ENCODE assay signal across 8 cellular contexts in genomic region chr13:110715395-110716234, GRCh38. TPM values are rescaled to one million over a fixed set of nuclear protein-coding genes. Genes with fewer than 3 reads are reported as not detected.
DNase-seq lines count a peak whose midpoint lies in the region; ATAC-seq and TF ChIP-seq lines count a peak whose summit lies in the region.

No MANE protein-coding gene starts in this region.

- DNase-seq in CD4-positive, alpha-beta T cell, result peak; percentile 88 to 98 (median 94)
- peak; percentile 100 for DNase-seq in NCI-H774 (lab: John Stamatoyannopoulos, UW)
- DNase-seq in activated CD4-positive, alpha-beta memory T cell treated with anti-CD3 and anti-CD28 coated beads for 36 hours, result peak; percentile 97
- peak; percentile 99 to 100 for DNase-seq in dermis microvascular lymphatic vessel endothelial cell (ENCODE audit: low read depth in 2 of 2)
- peak; percentile 94 for DNase-seq in stimulated activated CD4-positive, alpha-beta T cell treated with anti-CD3 and anti-CD28 coated beads, Interleukin-4, amount 100 ng/mL, for 1 hour

- no peaks in the 10 kb centered on the region for H3K9me3 Mint-ChIP-seq in CD4-positive, alpha-beta T cell
- no peaks in the 10 kb centered on the region for H3K9me3 Mint-ChIP-seq in activated CD4-positive, alpha-beta memory T cell treated with anti-CD3 and anti-CD28 coated beads for 36 hours

- H3K4me1 ChIP-seq in liver (ENCODE audit: control insufficient read depth in 4 of 4, insufficient read depth in 4 of 4, low read length in 3 of 4), result peaks cover 2 to 34% (median 14%) of the 10 kb centered on the region in 4 donors

- H3K9ac ChIP-seq in liver (ENCODE audit: low read depth in 1 of 2, low read length in 2 of 2), result peak overlapping the region; percentile 53 to 85

- peaks cover 4% of the 10 kb centered on the region for H3K27me3 Mint-ChIP-seq in CD4-positive, alpha-beta T cell
- no peaks in the 10 kb centered on the region for H3K27me3 Mint-ChIP-seq in activated CD4-positive, alpha-beta memory T cell treated with anti-CD3 and anti-CD28 coated beads for 36 hours

- POLR2A ChIA-PET in CD4-positive, alpha-beta T cell (lab: Charles Lee), result interaction anchor here (0.6 to 2.5 kb wide), 31 partner anchors 8 to 938 kb away, joined by 3 to 55 read pairs (median 5); partner anchors contain the start of genes ANKRD10, CARS2, IRS2 and NAXD
- POLR2A ChIA-PET in activated CD4-positive, alpha-beta memory T cell treated with anti-CD3 and anti-CD28 coated beads for 36 hours (lab: Charles Lee), result interaction anchor here (0.6 to 2.2 kb wide), 10 partner anchors 10 to 1183 kb away, joined by 3 to 9 read pairs (median 4); partner anchors contain the start of genes ANKRD10, CARS2 and NAXD

- intact Hi-C loops in CD4-positive, alpha-beta T cell (cut with DNase I, micrococcal nuclease), result loop anchor here (1.0 to 10.0 kb wide), 6 partner anchors 9 to 931 kb away; partner anchors contain the start of genes CARS2 (in 1 of the 2), IRS2 (in 1 of the 2) and NAXD (in 1 of the 2)
- intact Hi-C loops in activated CD4-positive, alpha-beta memory T cell treated with anti-CD3 and anti-CD28 coated beads for 36 hours (cut with micrococcal nuclease), result loop anchor here (1.0 to 10.0 kb wide), 7 partner anchors 9 to 929 kb away; partner anchors contain the start of genes ANKRD10, CARS2, IRS2 and NAXD

- H3K27ac ChIP-seq in CD4-positive, alpha-beta T cell (ENCODE audit: low read depth, low read length), result peak overlapping the region; percentile 89
- H3K27ac ChIP-seq in liver (ENCODE audit: low read depth in 1 of 2, low read length in 2 of 2), result peak overlapping the region; percentile 100

- no peaks in the 10 kb centered on the region for H3K27me3 ChIP-seq in CD4-positive, alpha-beta T cell (ENCODE audit: control insufficient read depth, insufficient read depth, low read length)
- H3K27me3 ChIP-seq in liver (ENCODE audit: control insufficient read depth in 4 of 4, insufficient read depth in 4 of 4, low read length in 3 of 4), result no peaks in the 10 kb centered on the region

- peaks cover 0 to 7% (median 6%) of the 10 kb centered on the region in 4 donors for H3K36me3 ChIP-seq in liver (ENCODE audit: control insufficient read depth in 4 of 4, insufficient read depth in 3 of 4, low read depth in 1 of 4, low read length in 3 of 4)

- peak overlapping the region; percentile 94 for H3K27ac Mint-ChIP-seq in CD4-positive, alpha-beta T cell
- H3K27ac Mint-ChIP-seq in activated CD4-positive, alpha-beta memory T cell treated with anti-CD3 and anti-CD28 coated beads for 36 hours, result peak overlapping the region; percentile 98

- peak; percentile 57 for ATAC-seq in CD4-positive, alpha-beta T cell (ENCODE audit: poor library complexity)
- peak; percentile 58 for ATAC-seq in GM19452 (IDR thresholded peaks at IDR 0.05; ENCODE audit: unreplicated experiment)
- ATAC-seq in HG03575 (IDR thresholded peaks at IDR 0.05; ENCODE audit: extremely low read depth, insufficient number of reproducible peaks, low FRiP score, unreplicated experiment), result peak; percentile 50

- H3K4me1 Mint-ChIP-seq in CD4-positive, alpha-beta T cell (ENCODE audit: low read depth), result peaks cover 41% of the 10 kb centered on the region
- H3K4me1 Mint-ChIP-seq in activated CD4-positive, alpha-beta memory T cell treated with anti-CD3 and anti-CD28 coated beads for 36 hours (ENCODE audit: low read depth), result peaks cover 33% of the 10 kb centered on the region

- peak overlapping the region; percentile 98 for H3K4me3 Mint-ChIP-seq in CD4-positive, alpha-beta T cell
- H3K4me3 Mint-ChIP-seq in activated CD4-positive, alpha-beta memory T cell treated with anti-CD3 and anti-CD28 coated beads for 36 hours, result peak overlapping the region; percentile 96

- H3K4me3 ChIP-seq in liver (ENCODE audit: low read depth in 1 of 3, low read length in 3 of 3), result peak overlapping the region; percentile 82 to 91 (median 84)

- peaks cover 49% of the 10 kb centered on the region for H3K36me3 Mint-ChIP-seq in CD4-positive, alpha-beta T cell (ENCODE audit: low read depth)
- H3K36me3 Mint-ChIP-seq in activated CD4-positive, alpha-beta memory T cell treated with anti-CD3 and anti-CD28 coated beads for 36 hours, result peaks cover 17% of the 10 kb centered on the region

- peak in 1 of 2 donors; percentile 31 for TF ChIP-seq RAD21 in liver (IDR thresholded peaks at IDR 0.05)

- under 1% methylated on average over 73 of the region's 73 CpGs for WGBS in liver

- CTCF ChIA-PET in CD4-positive, alpha-beta T cell (lab: Charles Lee), result interaction anchor here (2.3 kb wide), 1 partner anchor 200 kb away, joined by 6 read pairs; the partner anchor contains the start of gene ANKRD10
- CTCF ChIA-PET in activated CD4-positive, alpha-beta memory T cell treated with anti-CD3 and anti-CD28 coated beads for 36 hours (lab: Charles Lee), result interaction anchor here (0.7 to 2.2 kb wide), 4 partner anchors 13 to 105 kb away, joined by 3 to 9 read pairs (median 6); no protein-coding TSS in a partner anchor

- H3K9me3 ChIP-seq in CD4-positive, alpha-beta T cell (ENCODE audit: control insufficient read depth, low read length), result no peaks in the 10 kb centered on the region
- H3K9me3 ChIP-seq in liver (ENCODE audit: control insufficient read depth in 4 of 4, low read length in 3 of 4), result no peaks in the 10 kb centered on the region

- TF ChIP-seq CTCF in CD4-positive, alpha-beta T cell (IDR thresholded peaks at IDR 0.05), result no peak
- TF ChIP-seq CTCF in liver (IDR thresholded peaks at IDR 0.05; ENCODE audit: low read depth, low read length, missing input control), result no peak

TF ChIP-seq in liver, 16 proteins besides CTCF, POLR2A, EP300 and RAD21 (continues in another document):
- peak; percentile 98 for TF ChIP-seq YY1 (IDR thresholded peaks at IDR 0.05)
- peak; percentile 41 to 73 for TF ChIP-seq EGR1 (IDR thresholded peaks at IDR 0.05; ENCODE audit: low read depth in 2 of 2)
- TF ChIP-seq, protein P1, sequence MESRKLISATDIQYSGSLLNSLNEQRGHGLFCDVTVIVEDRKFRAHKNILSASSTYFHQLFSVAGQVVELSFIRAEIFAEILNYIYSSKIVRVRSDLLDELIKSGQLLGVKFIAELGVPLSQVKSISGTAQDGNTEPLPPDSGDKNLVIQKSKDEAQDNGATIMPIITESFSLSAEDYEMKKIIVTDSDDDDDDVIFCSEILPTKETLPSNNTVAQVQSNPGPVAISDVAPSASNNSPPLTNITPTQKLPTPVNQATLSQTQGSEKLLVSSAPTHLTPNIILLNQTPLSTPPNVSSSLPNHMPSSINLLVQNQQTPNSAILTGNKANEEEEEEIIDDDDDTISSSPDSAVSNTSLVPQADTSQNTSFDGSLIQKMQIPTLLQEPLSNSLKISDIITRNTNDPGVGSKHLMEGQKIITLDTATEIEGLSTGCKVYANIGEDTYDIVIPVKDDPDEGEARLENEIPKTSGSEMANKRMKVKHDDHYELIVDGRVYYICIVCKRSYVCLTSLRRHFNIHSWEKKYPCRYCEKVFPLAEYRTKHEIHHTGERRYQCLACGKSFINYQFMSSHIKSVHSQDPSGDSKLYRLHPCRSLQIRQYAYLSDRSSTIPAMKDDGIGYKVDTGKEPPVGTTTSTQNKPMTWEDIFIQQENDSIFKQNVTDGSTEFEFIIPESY (IDR thresholded peaks at IDR 0.05), result no peak
- TF ChIP-seq HNF4G (IDR thresholded peaks at IDR 0.05), result peak; percentile 35
- no peak for TF ChIP-seq FOXA2 (IDR thresholded peaks at IDR 0.05)
- TF ChIP-seq JUND (IDR thresholded peaks at IDR 0.05), result peak; percentile 75 to 86
- TF ChIP-seq FOXA1 (IDR thresholded peaks at IDR 0.05), result no peak
- peak; percentile 40 to 61 for TF ChIP-seq HNF4A (conservative IDR thresholded peaks at IDR 0.05)
- peak; percentile 63 to 86 for TF ChIP-seq GABPA (IDR thresholded peaks at IDR 0.05 in 1 of 2, conservative IDR thresholded peaks at IDR 0.05 in 1 of 2)
- peak; percentile 99 for TF ChIP-seq SP1 (IDR thresholded peaks at IDR 0.05)
- TF ChIP-seq RXRA (IDR thresholded peaks at IDR 0.05), result peak; percentile 73 to 84
- TF ChIP-seq, protein P2, sequence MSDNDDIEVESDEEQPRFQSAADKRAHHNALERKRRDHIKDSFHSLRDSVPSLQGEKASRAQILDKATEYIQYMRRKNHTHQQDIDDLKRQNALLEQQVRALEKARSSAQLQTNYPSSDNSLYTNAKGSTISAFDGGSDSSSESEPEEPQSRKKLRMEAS (IDR thresholded peaks at IDR 0.05), result peak; percentile 56
- TF ChIP-seq, protein P3, sequence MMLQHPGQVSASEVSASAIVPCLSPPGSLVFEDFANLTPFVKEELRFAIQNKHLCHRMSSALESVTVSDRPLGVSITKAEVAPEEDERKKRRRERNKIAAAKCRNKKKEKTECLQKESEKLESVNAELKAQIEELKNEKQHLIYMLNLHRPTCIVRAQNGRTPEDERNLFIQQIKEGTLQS (IDR thresholded peaks at IDR 0.05), result no peak
- peak; percentile 57 for TF ChIP-seq NR2F2 (IDR thresholded peaks at IDR 0.05)

RNA-seq across cellular contexts. Expression of gene ING1, which starts 2.1 kb away (rescaled TPM):
- 10 to 100 TPM; 14.6 to 16.2 TPM for total RNA-seq in CD4-positive, alpha-beta T cell
- total RNA-seq in activated CD4-positive, alpha-beta memory T cell treated with anti-CD3 and anti-CD28 coated beads for 36 hours, result 10 to 100 TPM; 18.4 to 18.7 TPM
- total RNA-seq in dermis microvascular lymphatic vessel endothelial cell (12.5 and 16.6 TPM in 2 replicates), liver (10 to 100 TPM in 1 of 2 donors, 1 to 10 TPM in 1; 7.5 to 14.1 TPM)
- polyA plus RNA-seq in liver, result 10 to 100 TPM in 1 of 2 donors, 1 to 10 TPM in 1; 8.0 to 10.1 TPM

RNA-seq across cellular contexts. Expression of gene CARS2, which starts 9.7 kb away (rescaled TPM):
- total RNA-seq in CD4-positive, alpha-beta T cell, result 10 to 100 TPM; 50.2 to 56.5 TPM
- 10 to 100 TPM; 54.6 to 59.3 TPM for total RNA-seq in activated CD4-positive, alpha-beta memory T cell treated with anti-CD3 and anti-CD28 coated beads for 36 hours
- total RNA-seq in dermis microvascular lymphatic vessel endothelial cell (41.7 and 43.0 TPM in 2 replicates), liver (10 to 100 TPM; 28.6 to 32.3 TPM)
- 10 to 100 TPM; 30.5 to 44.0 TPM for polyA plus RNA-seq in liver

Comparison
In these comparisons a context has a peak if more than half of its experiments do, and no peak if none do; other contexts are left out.
1. Peak in every context shown above with its lines: DNase-seq, ATAC-seq, H3K4me3 ChIP-seq and H3K27ac ChIP-seq.